ENCODE assay signal across 1 cellular context in genomic region chr2:128531856-128532255, GRCh38.
TF ChIP-seq lines count a peak whose summit lies in the region.

No MANE protein-coding gene starts in this region.

TF ChIP-seq in GM12878, 131 proteins besides CTCF, POLR2A, EP300 and RAD21 (continued from another document):
- TF ChIP-seq GATAD2B (conservative IDR thresholded peaks at IDR 0.05; ENCODE audit: low read depth) (no peak), MXI1 (IDR thresholded peaks at IDR 0.05; ENCODE audit: low read depth, low read length) (no peak), NFIC (IDR thresholded peaks at IDR 0.05; ENCODE audit: low read depth, low read length) (no peak)
